In genomic region chr22:44870021-44870420, GRCh38 we compare ENCODE assay signal across 11 cellular contexts.
DNase-seq lines count a peak whose midpoint lies in the region; ATAC-seq, FAIRE-seq and TF ChIP-seq lines count a peak whose summit lies in the region.
"Had no signal": no experiment of that assay in that cellular context is flagged by ENCODE, and none has a peak within 500 bp of the region (broad histone marks: within the 10 kb centered on the region; RNA-seq: fewer than 3 reads in every experiment).

No MANE protein-coding gene starts in this region.

- TF ChIP-seq CTCF in fibroblast of the aortic adventitia (IDR thresholded peaks at IDR 0.05; ENCODE audit: insufficient read depth, low read length) (no peak), lower leg skin (IDR thresholded peaks at IDR 0.05) (no peak), GM20000 (IDR thresholded peaks at IDR 0.05; ENCODE audit: extremely low read depth, missing control alignments) (no peak)

- ATAC-seq in left ventricle myocardium superior: no peak

- intact Hi-C loops in left ventricle myocardium superior (cut with micrococcal nuclease) (no loop called here), cardiac septum (cut with DNase I) (no loop called here), lower leg skin (cut with DNase I; ENCODE audit: low total_unique reads) (no loop called here)

- TF ChIP-seq POLR2A in lower leg skin (IDR thresholded peaks at IDR 0.05): no peak

- 22 to 56% methylated on average over 4 to 5 of the region's 5 CpGs for WGBS in lower leg skin, 2 donors

- FAIRE-seq in urothelium cell line (lab: Jason Lieb, UNC): peak; percentile 67
- FAIRE-seq: endothelial cell of umbilical vein had no signal

- DNase-seq in left ventricle myocardium superior: peak; percentile 2
- DNase-seq in cardiac septum (ENCODE audit: low spot score): no peak
- DNase-seq in OCI-M1 (lab: John Stamatoyannopoulos, UW): peak; percentile 29
- DNase-seq in fibroblast of the aortic adventitia (ENCODE audit: low read depth): peak; percentile 30
- DNase-seq in urothelium cell line (ENCODE audit: low spot score): peak; percentile 75
- DNase-seq in lower leg skin (ENCODE audit: low spot score in 2 of 2): no peak
- DNase-seq in GM20000 (ENCODE audit: low spot score): no peak
- no peak for DNase-seq in OCI-M2 (lab: John Stamatoyannopoulos, UW; ENCODE audit: unreplicated experiment)
- DNase-seq: activated naive CD4-positive, alpha-beta T cell treated with Interleukin-2 at 50 U/mL for 16 hours; NCI-H2029 treated with DMSO at 0.1 percent for 48 hours had no signal

- no peak overlapping the region for H3K4me3 ChIP-seq in fibroblast of the aortic adventitia (ENCODE audit: low read depth, low read length)
- no peak overlapping the region for H3K4me3 ChIP-seq in lower leg skin (ENCODE audit: low read depth, poor library complexity, severe bottlenecking)

Comparison
In these comparisons a context has a peak if more than half of its experiments do, and no peak if none do; other contexts are left out.
1. DNase-seq: peak in left ventricle myocardium superior (single experiment), OCI-M1 (single experiment), fibroblast of the aortic adventitia (single experiment) and urothelium cell line (single experiment); none in cardiac septum (single experiment), lower leg skin (0 of 2), GM20000 (single experiment) and OCI-M2 (single experiment).